ENCODE assay signal across 17 cellular contexts in the genomic region with DNA sequence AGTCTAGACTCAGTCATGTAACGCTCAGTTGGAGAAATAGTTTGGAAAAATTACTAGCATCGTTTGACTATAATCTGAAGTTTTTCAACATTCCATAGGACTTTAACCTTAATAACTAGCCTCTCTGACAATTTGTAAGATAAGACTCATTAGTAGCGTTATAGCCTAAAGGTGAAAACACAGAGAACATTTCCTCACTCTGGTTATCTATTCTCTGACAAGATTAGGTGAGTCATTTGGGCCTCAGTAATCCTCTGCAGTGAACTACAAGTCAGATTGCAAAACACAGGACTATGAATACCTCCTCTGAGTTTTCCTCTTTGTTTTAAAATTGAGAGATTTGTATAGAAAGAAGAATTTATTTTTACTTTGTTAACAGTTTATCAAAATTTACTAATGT. TPM values are rescaled to one million over a fixed set of nuclear protein-coding genes. Genes with fewer than 3 reads are reported as not detected.
DNase-seq lines count a peak whose midpoint lies in the region; ATAC-seq and TF ChIP-seq lines count a peak whose summit lies in the region.
"Had no signal": no experiment of that assay in that cellular context is flagged by ENCODE, and none has a peak within 500 bp of the region (broad histone marks: within the 10 kb centered on the region; RNA-seq: fewer than 3 reads in every experiment).

No MANE protein-coding gene starts in this region.

- CTCF ChIA-PET in activated CD8-positive, alpha-beta T cell treated with anti-CD3 and anti-CD28 coated beads, Interleukin-2, amount 10 ng/mL, durations not matched to agents 7 days and 5 days (lab: Charles Lee): interaction anchor here (2.7 kb wide), 1 partner anchor 13 kb away, joined by 14 read pairs; no protein-coding TSS in a partner anchor

- peaks cover 10% of the 10 kb centered on the region for H3K9me3 Mint-ChIP-seq in activated CD8-positive, alpha-beta T cell treated with anti-CD3 and anti-CD28 coated beads, Interleukin-2, amount 10 ng/mL, durations not matched to agents 7 days and 5 days (ENCODE audit: insufficient read depth)
- peaks cover 26% of the 10 kb centered on the region for H3K9me3 Mint-ChIP-seq in progenitor cell of endocrine pancreas (ENCODE audit: low read depth)

- no peak for ATAC-seq in activated CD8-positive, alpha-beta T cell treated with anti-CD3 and anti-CD28 coated beads, Interleukin-2, amount 10 ng/mL, durations not matched to agents 7 days and 5 days
- ATAC-seq in HG02588 (IDR thresholded peaks at IDR 0.05; ENCODE audit: unreplicated experiment): no peak

- no peaks in the 10 kb centered on the region for H3K27me3 ChIP-seq in liver (ENCODE audit: control insufficient read depth in 4 of 4, insufficient read depth in 4 of 4, low read length in 3 of 4)
- H3K27me3 ChIP-seq: BLaER1, upper lobe of left lung had no signal

- H3K4me3 ChIP-seq in AG10803 (ENCODE audit: low read length) (no peak overlapping the region), epithelial cell of proximal tubule (ENCODE audit: low read depth, low read length) (no peak overlapping the region), liver (ENCODE audit: low read depth in 1 of 3, low read length in 3 of 3) (no peak overlapping the region)
- H3K4me3 ChIP-seq: BLaER1, upper lobe of left lung had no signal

- H3K9me3 ChIP-seq in liver (ENCODE audit: control insufficient read depth in 4 of 4, low read length in 3 of 4): no peaks in the 10 kb centered on the region
- H3K9me3 ChIP-seq: BLaER1, upper lobe of left lung had no signal

- no peaks in the 10 kb centered on the region for H3K4me1 Mint-ChIP-seq in activated CD8-positive, alpha-beta T cell treated with anti-CD3 and anti-CD28 coated beads, Interleukin-2, amount 10 ng/mL, durations not matched to agents 7 days and 5 days (ENCODE audit: low read depth)
- H3K4me1 Mint-ChIP-seq in progenitor cell of endocrine pancreas (ENCODE audit: low read depth): peaks cover 11% of the 10 kb centered on the region
- H3K4me1 Mint-ChIP-seq: IgD-negative memory B cell had no signal

- peak; percentile 33 for DNase-seq in AG10803 (ENCODE audit: low read depth)
- peak; percentile 86 for DNase-seq in NCI-H226
- DNase-seq in epithelial cell of proximal tubule (ENCODE audit: low read depth): peak; percentile 63
- no peak for DNase-seq in activated CD8-positive, alpha-beta T cell treated with anti-CD3 and anti-CD28 coated beads, Interleukin-2, amount 10 ng/mL, durations not matched to agents 7 days and 5 days
- no peak for DNase-seq in putamen (ENCODE audit: low spot score)
- DNase-seq in progenitor cell of endocrine pancreas (ENCODE audit: low spot score, unreplicated experiment): no peak
- DNase-seq: activated CD4-positive, alpha-beta T cell treated with anti-CD3 and anti-CD28 coated beads, Interleukin-2, amount 50 U/mL, for 1 hour; activated gamma-delta T cell; head of caudate nucleus; NCI-H1930; retina; upper lobe of left lung had no signal

- H3K4me3 Mint-ChIP-seq in activated CD8-positive, alpha-beta T cell treated with anti-CD3 and anti-CD28 coated beads, Interleukin-2, amount 10 ng/mL, durations not matched to agents 7 days and 5 days: no peak overlapping the region
- H3K4me3 Mint-ChIP-seq in progenitor cell of endocrine pancreas (ENCODE audit: low read depth): no peak overlapping the region
- H3K4me3 Mint-ChIP-seq: IgD-negative memory B cell; T-helper 1 cell treated with Interleukin-12 subunit alpha and Interleukin-12 subunit beta and Interleukin-4 antibody, amounts not matched to agents 30 μg/mL and 1 μg/mL, for 36 hours had no signal

- H3K36me3 ChIP-seq in liver (ENCODE audit: control insufficient read depth in 4 of 4, insufficient read depth in 3 of 4, low read depth in 1 of 4, low read length in 3 of 4): no peaks in the 10 kb centered on the region
- H3K36me3 ChIP-seq: BLaER1, upper lobe of left lung had no signal

- H3K27ac Mint-ChIP-seq in activated CD8-positive, alpha-beta T cell treated with anti-CD3 and anti-CD28 coated beads, Interleukin-2, amount 10 ng/mL, durations not matched to agents 7 days and 5 days: no peak overlapping the region
- no peak overlapping the region for H3K27ac Mint-ChIP-seq in progenitor cell of endocrine pancreas
- H3K27ac Mint-ChIP-seq: IgD-negative memory B cell; T-helper 1 cell treated with Interleukin-12 subunit alpha and Interleukin-12 subunit beta and Interleukin-4 antibody, amounts not matched to agents 30 μg/mL and 1 μg/mL, for 36 hours had no signal

- 60% methylated on average over 3 of the region's 3 CpGs for WGBS in liver

- TF ChIP-seq CTCF in AG10803 (conservative IDR thresholded peaks at IDR 0.05; ENCODE audit: low read length): no peak
- TF ChIP-seq CTCF in epithelial cell of proximal tubule (conservative IDR thresholded peaks at IDR 0.05; ENCODE audit: low read depth, low read length): no peak
- TF ChIP-seq CTCF in liver (IDR thresholded peaks at IDR 0.05; ENCODE audit: low read depth, low read length, missing input control): no peak
- no peak for TF ChIP-seq CTCF in progenitor cell of endocrine pancreas (IDR thresholded peaks at IDR 0.05; ENCODE audit: unreplicated experiment)

- peaks cover 0 to 3% (median 0%) of the 10 kb centered on the region in 4 donors for H3K4me1 ChIP-seq in liver (ENCODE audit: control insufficient read depth in 4 of 4, insufficient read depth in 4 of 4, low read length in 3 of 4)
- H3K4me1 ChIP-seq: BLaER1, upper lobe of left lung had no signal

- peaks cover 16% of the 10 kb centered on the region for H3K27me3 Mint-ChIP-seq in activated CD8-positive, alpha-beta T cell treated with anti-CD3 and anti-CD28 coated beads, Interleukin-2, amount 10 ng/mL, durations not matched to agents 7 days and 5 days (ENCODE audit: low read depth)
- H3K27me3 Mint-ChIP-seq in progenitor cell of endocrine pancreas: no peaks in the 10 kb centered on the region

- H3K36me3 Mint-ChIP-seq in activated CD8-positive, alpha-beta T cell treated with anti-CD3 and anti-CD28 coated beads, Interleukin-2, amount 10 ng/mL, durations not matched to agents 7 days and 5 days (ENCODE audit: low read depth): no peaks in the 10 kb centered on the region
- peaks cover 2% of the 10 kb centered on the region for H3K36me3 Mint-ChIP-seq in progenitor cell of endocrine pancreas (ENCODE audit: insufficient read depth)

- H3K27ac ChIP-seq in liver (ENCODE audit: low read depth in 1 of 2, low read length in 2 of 2): no peak overlapping the region
- H3K27ac ChIP-seq: BLaER1, upper lobe of left lung had no signal

- H3K9ac ChIP-seq in liver (ENCODE audit: low read depth in 1 of 2, low read length in 2 of 2): no peak overlapping the region
- H3K9ac ChIP-seq: BLaER1 had no signal

- POLR2A ChIA-PET in activated CD8-positive, alpha-beta T cell treated with anti-CD3 and anti-CD28 coated beads, Interleukin-2, amount 10 ng/mL, durations not matched to agents 7 days and 5 days (lab: Charles Lee): no interaction called here

- no peak for TF ChIP-seq RAD21 in liver (IDR thresholded peaks at IDR 0.05)

TF ChIP-seq in liver, 16 proteins besides CTCF, POLR2A, EP300 and RAD21 (continues in another document):
- TF ChIP-seq, protein P1, sequence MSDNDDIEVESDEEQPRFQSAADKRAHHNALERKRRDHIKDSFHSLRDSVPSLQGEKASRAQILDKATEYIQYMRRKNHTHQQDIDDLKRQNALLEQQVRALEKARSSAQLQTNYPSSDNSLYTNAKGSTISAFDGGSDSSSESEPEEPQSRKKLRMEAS (IDR thresholded peaks at IDR 0.05): no peak
- TF ChIP-seq RXRA (IDR thresholded peaks at IDR 0.05) (peak in 1 of 2 donors; percentile 51), HNF4A (conservative IDR thresholded peaks at IDR 0.05) (peak in 1 of 2 donors; percentile 47), YY1 (IDR thresholded peaks at IDR 0.05) (no peak)
- TF ChIP-seq, protein P2, sequence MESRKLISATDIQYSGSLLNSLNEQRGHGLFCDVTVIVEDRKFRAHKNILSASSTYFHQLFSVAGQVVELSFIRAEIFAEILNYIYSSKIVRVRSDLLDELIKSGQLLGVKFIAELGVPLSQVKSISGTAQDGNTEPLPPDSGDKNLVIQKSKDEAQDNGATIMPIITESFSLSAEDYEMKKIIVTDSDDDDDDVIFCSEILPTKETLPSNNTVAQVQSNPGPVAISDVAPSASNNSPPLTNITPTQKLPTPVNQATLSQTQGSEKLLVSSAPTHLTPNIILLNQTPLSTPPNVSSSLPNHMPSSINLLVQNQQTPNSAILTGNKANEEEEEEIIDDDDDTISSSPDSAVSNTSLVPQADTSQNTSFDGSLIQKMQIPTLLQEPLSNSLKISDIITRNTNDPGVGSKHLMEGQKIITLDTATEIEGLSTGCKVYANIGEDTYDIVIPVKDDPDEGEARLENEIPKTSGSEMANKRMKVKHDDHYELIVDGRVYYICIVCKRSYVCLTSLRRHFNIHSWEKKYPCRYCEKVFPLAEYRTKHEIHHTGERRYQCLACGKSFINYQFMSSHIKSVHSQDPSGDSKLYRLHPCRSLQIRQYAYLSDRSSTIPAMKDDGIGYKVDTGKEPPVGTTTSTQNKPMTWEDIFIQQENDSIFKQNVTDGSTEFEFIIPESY (IDR thresholded peaks at IDR 0.05): no peak

RNA-seq across cellular contexts. Expression of a gene that starts 31.8 kb away (rescaled TPM):
- 47.2 and 48.8 TPM in 2 replicates for total RNA-seq in epithelial cell of proximal tubule
- 100 to 1,000 TPM in 1 of 2 donors, 10 to 100 TPM in 1; 43.9 to 114 TPM for total RNA-seq in liver
- 10 to 100 TPM; 19.1 to 91.7 TPM for polyA plus RNA-seq in liver
- total RNA-seq in activated CD8-positive, alpha-beta T cell treated with anti-CD3 and anti-CD28 coated beads, Interleukin-2, amount 10 ng/mL, durations not matched to agents 7 days and 5 days: 10 to 100 TPM; 18.1 to 18.3 TPM
- total RNA-seq in progenitor cell of endocrine pancreas: 66.1 and 67.9 TPM in 2 replicates

Comparison
In these comparisons a context has a peak if more than half of its experiments do, and no peak if none do; other contexts are left out.
1. DNase-seq: peak in AG10803 (single experiment), NCI-H226 (single experiment) and epithelial cell of proximal tubule (single experiment); none in activated CD8-positive, alpha-beta T cell treated with anti-CD3 and anti-CD28 coated beads, Interleukin-2, amount 10 ng/mL, durations not matched to agents 7 days and 5 days (single experiment), putamen (single experiment) and progenitor cell of endocrine pancreas (single experiment).